ENCODE assay signal across 11 cellular contexts in the genomic region with DNA sequence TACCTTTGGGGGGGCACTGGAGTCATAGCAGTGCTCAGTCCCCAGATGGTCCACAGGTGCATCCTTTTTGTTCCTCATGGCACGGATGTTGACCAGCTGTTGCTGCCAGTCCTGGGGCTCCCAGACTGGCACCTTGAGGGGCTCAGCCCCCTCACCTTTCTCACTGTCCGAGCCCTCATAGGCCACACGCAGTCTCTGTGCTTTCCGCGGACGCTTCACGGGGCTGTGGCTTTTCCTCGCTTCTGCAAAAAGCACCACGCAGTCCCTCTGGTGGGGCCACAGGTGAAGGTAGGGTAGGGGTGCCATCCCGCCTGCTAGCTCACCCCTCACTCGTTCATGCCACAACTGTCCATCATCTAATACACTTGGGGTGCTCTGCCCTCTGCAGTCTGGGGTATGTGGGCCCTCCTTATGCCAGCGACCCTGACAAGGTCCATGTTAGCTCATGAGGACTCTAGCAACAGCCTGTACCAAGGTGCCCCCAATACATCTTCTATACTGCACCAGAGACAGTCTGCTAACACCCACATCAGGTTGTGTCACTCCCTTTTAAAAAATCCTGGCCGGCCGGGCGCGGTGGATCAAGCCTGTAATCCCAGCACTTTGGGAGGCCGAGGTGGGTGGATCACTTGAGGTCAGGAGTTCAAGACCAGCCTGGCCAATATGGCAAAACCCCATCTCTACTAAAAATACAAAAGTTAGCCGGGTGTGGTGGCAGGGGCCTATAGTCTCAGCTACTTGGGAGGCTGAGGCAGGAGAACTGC. TPM values are rescaled to one million over a fixed set of nuclear protein-coding genes. Genes with fewer than 3 reads are reported as not detected.
DNase-seq lines count a peak whose midpoint lies in the region; ATAC-seq and TF ChIP-seq lines count a peak whose summit lies in the region.
"Had no signal": no experiment of that assay in that cellular context is flagged by ENCODE, and none has a peak within 500 bp of the region (broad histone marks: within the 10 kb centered on the region; RNA-seq: fewer than 3 reads in every experiment).

No MANE protein-coding gene starts in this region.

- POLR2A ChIA-PET in RWPE1 (lab: Yijun Ruan, JAX; ENCODE audit: low non-redundant PET) = interaction anchor here (1.1 kb wide), 1 partner anchor 81 kb away, joined by 3 read pairs; a partner anchor contains a TSS

- H3K27ac ChIP-seq in RWPE1 (peak overlapping the region; percentile 79), right atrium auricular region (peak overlapping the region; percentile 74 to 82), stomach (peak overlapping the region in 4 of 5 donors; percentile 80 to 89 (median 82))

- no peaks in the 10 kb centered on the region for H3K36me3 ChIP-seq in right atrium auricular region
- peaks cover 11 to 27% (median 15%) of the 10 kb centered on the region in 4 donors for H3K36me3 ChIP-seq in stomach

- peaks cover 10% of the 10 kb centered on the region for H3K36me3 Mint-ChIP-seq in activated CD4-positive, alpha-beta T cell treated with anti-CD3 and anti-CD28 coated beads, Interleukin-2, amount 10 ng/mL, durations not matched to agents 24 days and 14 days (ENCODE audit: low read depth)

- no peak for TF ChIP-seq EP300 in stomach (IDR thresholded peaks at IDR 0.05)

- no peak for ATAC-seq in GM19397 (IDR thresholded peaks at IDR 0.05; ENCODE audit: unreplicated experiment)

- H3K4me1 ChIP-seq in right atrium auricular region (peaks cover 0 to 73% of the 10 kb centered on the region in 2 donors), stomach (peaks cover 47 to 76% (median 68%) of the 10 kb centered on the region in 4 donors)

- H3K27me3 Mint-ChIP-seq in activated CD4-positive, alpha-beta T cell treated with anti-CD3 and anti-CD28 coated beads, Interleukin-2, amount 10 ng/mL, durations not matched to agents 24 days and 14 days = no peaks in the 10 kb centered on the region

- CTCF ChIA-PET in RWPE1 (lab: Yijun Ruan, JAX) = interaction anchor here (0.6 kb wide), 1 partner anchor 24 kb away, joined by 4 read pairs; no protein-coding TSS in a partner anchor

- no peak for DNase-seq in activated CD4-positive, alpha-beta T cell treated with anti-CD3 and anti-CD28 coated beads, Interleukin-2, amount 10 ng/mL, durations not matched to agents 24 days and 14 days
- no peak for DNase-seq in activated CD4-positive, alpha-beta T cell treated with anti-CD3 and anti-CD28 coated beads, Interleukin-2, amount 50 U/mL, for 48 hours
- DNase-seq in RWPE1 (ENCODE audit: low spot score) (no peak), right atrium auricular region (ENCODE audit: low spot score) (no peak), stomach (no peak), nucleus accumbens (lab: John Stamatoyannopoulos, UW) (no peak), SIG-M5 treated with dmso at 0.1 percent for 504 hours (lab: John Stamatoyannopoulos, UW; ENCODE audit: unreplicated experiment) (no peak)
- DNase-seq: activated effector memory CD4-positive, alpha-beta T cell treated with Interleukin-2 at 50 U/mL for 16 hours; MV-4-11; SIG-M5 had no signal

- H3K4me3 Mint-ChIP-seq in activated CD4-positive, alpha-beta T cell treated with anti-CD3 and anti-CD28 coated beads, Interleukin-2, amount 10 ng/mL, durations not matched to agents 24 days and 14 days = peak overlapping the region; percentile 92

- H3K9me3 ChIP-seq in right atrium auricular region (no peaks in the 10 kb centered on the region), stomach (no peaks in the 10 kb centered on the region)

- H3K9me3 Mint-ChIP-seq in activated CD4-positive, alpha-beta T cell treated with anti-CD3 and anti-CD28 coated beads, Interleukin-2, amount 10 ng/mL, durations not matched to agents 24 days and 14 days = no peaks in the 10 kb centered on the region

- peaks cover 14% of the 10 kb centered on the region for H3K4me1 Mint-ChIP-seq in activated CD4-positive, alpha-beta T cell treated with anti-CD3 and anti-CD28 coated beads, Interleukin-2, amount 10 ng/mL, durations not matched to agents 24 days and 14 days

- H3K4me3 ChIP-seq in right atrium auricular region (peak overlapping the region in 1 of 2 donors; percentile 97), stomach (peak overlapping the region; percentile 77 to 99 (median 98))

- no peak for TF ChIP-seq POLR2A in stomach (IDR thresholded peaks at IDR 0.05)

- H3K27ac Mint-ChIP-seq in activated CD4-positive, alpha-beta T cell treated with anti-CD3 and anti-CD28 coated beads, Interleukin-2, amount 10 ng/mL, durations not matched to agents 24 days and 14 days = no peak overlapping the region

- intact Hi-C loops in activated CD4-positive, alpha-beta T cell treated with anti-CD3 and anti-CD28 coated beads, Interleukin-2, amount 10 ng/mL, durations not matched to agents 24 days and 14 days (cut with micrococcal nuclease) = loop anchor here (5.0 kb wide), 1 partner anchor 54 kb away; no protein-coding TSS in a partner anchor
- intact Hi-C loops in stomach (cut with DNase I; ENCODE audit: low total_unique reads) = no loop called here

- TF ChIP-seq CTCF in RWPE1 (conservative IDR thresholded peaks at IDR 0.05; ENCODE audit: low read depth) (no peak), right atrium auricular region (IDR thresholded peaks at IDR 0.05) (no peak), stomach (IDR thresholded peaks at IDR 0.05) (no peak)

- 85 to 91% (median 88%) methylated on average over 18 of the region's 18 CpGs for WGBS in stomach, 5 donors

- H3K27me3 ChIP-seq in right atrium auricular region = no peaks in the 10 kb centered on the region
- no peaks in the 10 kb centered on the region for H3K27me3 ChIP-seq in stomach

RNA-seq across cellular contexts. Expression of a gene that starts 1.3 kb away (rescaled TPM):
- total RNA-seq in activated CD4-positive, alpha-beta T cell treated with anti-CD3 and anti-CD28 coated beads, Interleukin-2, amount 10 ng/mL, durations not matched to agents 24 days and 14 days = 50.3 and 57.7 TPM in 2 replicates
- total RNA-seq in right atrium auricular region (10 to 100 TPM; 10.3 to 17.7 TPM), stomach (100 to 1,000 TPM in 2 of 5 donors, 1 to 10 TPM in 3; 2.3 to 663 (median 9.5) TPM)
- 10 to 100 TPM; 29.2 to 40.6 (median 36.6) TPM for polyA plus RNA-seq in stomach

RNA-seq across cellular contexts. Expression of a gene that starts 1.5 kb away (rescaled TPM):
- total RNA-seq in activated CD4-positive, alpha-beta T cell treated with anti-CD3 and anti-CD28 coated beads, Interleukin-2, amount 10 ng/mL, durations not matched to agents 24 days and 14 days = 98.8 and 99.8 TPM in 2 replicates
- 10 to 100 TPM; 42.4 to 43.2 TPM for total RNA-seq in right atrium auricular region
- total RNA-seq in stomach = 100 to 1,000 TPM in 3 of 5 donors, 10 to 100 TPM in 2; 68.5 to 369 (median 118) TPM
- 10 to 100 TPM; 40.8 to 46.0 (median 41.1) TPM for polyA plus RNA-seq in stomach

RNA-seq across cellular contexts. Expression of a gene that starts 19.6 kb away (rescaled TPM):
- total RNA-seq in activated CD4-positive, alpha-beta T cell treated with anti-CD3 and anti-CD28 coated beads, Interleukin-2, amount 10 ng/mL, durations not matched to agents 24 days and 14 days = 1.3 and 1.8 TPM in 2 replicates
- total RNA-seq in right atrium auricular region = 100 to 1,000 TPM; 187 to 213 TPM
- 100 to 1,000 TPM in 2 of 5 donors, 10 to 100 TPM in 3; 17.4 to 201 (median 95.5) TPM for total RNA-seq in stomach
- polyA plus RNA-seq in stomach = 100 to 1,000 TPM in 2 of 3 donors, 10 to 100 TPM in 1; 65.4 to 236 (median 157) TPM

RNA-seq across cellular contexts. Expression of a gene that starts 26.7 kb away (rescaled TPM):
- total RNA-seq in activated CD4-positive, alpha-beta T cell treated with anti-CD3 and anti-CD28 coated beads, Interleukin-2, amount 10 ng/mL, durations not matched to agents 24 days and 14 days = 6.9 and 7.0 TPM in 2 replicates
- total RNA-seq in right atrium auricular region = not detected
- under 1 TPM in 1 of 5 donors, not detected in 4; 0.55 TPM for total RNA-seq in stomach
- 10 to 100 TPM in 1 of 3 donors, 1 to 10 TPM in 2; 1.6 to 12.4 (median 2.4) TPM for polyA plus RNA-seq in stomach

RNA-seq across cellular contexts. Expression of a gene that starts 36.7 kb away (rescaled TPM):
- total RNA-seq in activated CD4-positive, alpha-beta T cell treated with anti-CD3 and anti-CD28 coated beads, Interleukin-2, amount 10 ng/mL, durations not matched to agents 24 days and 14 days = 93.9 and 99.0 TPM in 2 replicates
- total RNA-seq in right atrium auricular region (10 to 100 TPM; 11.4 to 19.9 TPM), stomach (10 to 100 TPM; 16.3 to 86.2 (median 34.8) TPM)
- polyA plus RNA-seq in stomach = 10 to 100 TPM; 21.1 to 31.0 (median 21.4) TPM
